In genomic region chrX:63959975-63960374, GRCh38 we compare ENCODE assay signal across 15 cellular contexts.
A peak's percentile ranks its signal among the peaks of the same experiment; 100 is the strongest.
DNase-seq lines count a peak whose midpoint lies in the region; ATAC-seq and TF ChIP-seq lines count a peak whose summit lies in the region.
"Had no signal": no experiment of that assay in that cellular context is flagged by ENCODE, and none has a peak within 500 bp of the region (broad histone marks: within the 10 kb centered on the region; RNA-seq: fewer than 3 reads in every experiment).

No MANE protein-coding gene starts in this region.

- no peaks in the 10 kb centered on the region for H4K20me1 ChIP-seq in GM23338 (replicated peaks; ENCODE audit: insufficient read depth)
- no peaks in the 10 kb centered on the region for H4K20me1 ChIP-seq in PC-9 (ENCODE audit: insufficient read depth)

- peak; percentile 48; the same call in 2 of the 3 replicates for ATAC-seq in GM23338
- ATAC-seq: A549, GM12878, K562 had no signal

- H3K36me3 ChIP-seq in GM23338 (ENCODE audit: insufficient read depth) (no peaks in the 10 kb centered on the region), NT2/D1 (ENCODE audit: insufficient read depth, insufficient read length, low read length) (no peaks in the 10 kb centered on the region), neuronal stem cell (replicated peaks in 1 of 2; ENCODE audit: control insufficient read depth in 2 of 2, insufficient read depth in 2 of 2, low read length in 2 of 2) (no peaks in the 10 kb centered on the region), PC-9 (ENCODE audit: low read depth) (no peaks in the 10 kb centered on the region)
- H3K36me3 ChIP-seq: BE2C had no signal

- H3K27ac ChIP-seq in GM23338 (ENCODE audit: low read depth) (no peak overlapping the region), neuronal stem cell (replicated peaks; ENCODE audit: low read length) (peak overlapping the region; percentile 75), PC-9 (no peak overlapping the region)
- H3K27ac ChIP-seq: A549, HL-60 had no signal

- H2AFZ ChIP-seq in GM23338 (no peak overlapping the region), neuronal stem cell (ENCODE audit: low read length) (no peak overlapping the region), PC-9 (no peak overlapping the region)

- H2BK15ac ChIP-seq in neuronal stem cell (ENCODE audit: low read length), result no peak overlapping the region

- POLR2A ChIA-PET in PC-9 (lab: Charles Lee; ENCODE audit: unreplicated experiment), result no interaction called here

- no peak overlapping the region for H2BK120ac ChIP-seq in neuronal stem cell (ENCODE audit: low read depth, low read length)

- no peak overlapping the region for H4K91ac ChIP-seq in neuronal stem cell (ENCODE audit: low read depth, low read length, poor library complexity)

- H2BK5ac ChIP-seq in neuronal stem cell (ENCODE audit: low read length), result no peak overlapping the region

- no peak overlapping the region for H3K4ac ChIP-seq in neuronal stem cell (ENCODE audit: low read length)

- intact Hi-C loops in PC-9 (cut with micrococcal nuclease; ENCODE audit: unreplicated experiment), result no loop called here

- no peak overlapping the region for H4K8ac ChIP-seq in neuronal stem cell (ENCODE audit: low read depth, low read length)

- BruUV-seq in PC-9 (replicated peaks; lab: Mats Ljungman, UMichigan), result no TSS peak

- no peak overlapping the region for H2AK5ac ChIP-seq in neuronal stem cell (ENCODE audit: low read depth, low read length)

- H3K23ac ChIP-seq in neuronal stem cell (ENCODE audit: low read depth, low read length, poor library complexity), result no peak overlapping the region

- H3K27me3 ChIP-seq in GM23338 (ENCODE audit: insufficient read depth) (no peaks in the 10 kb centered on the region), NT2/D1 (ENCODE audit: insufficient read depth, insufficient read length) (no peaks in the 10 kb centered on the region), neuronal stem cell (ENCODE audit: control insufficient read depth in 3 of 3, insufficient read depth in 3 of 3, low read depth in 1 of 3, low read length in 3 of 3) (no peaks in the 10 kb centered on the region), PC-9 (ENCODE audit: insufficient read depth, low read depth) (no peaks in the 10 kb centered on the region)
- H3K27me3 ChIP-seq: BE2C had no signal

- H3F3A ChIP-seq in GM23338 (replicated peaks; ENCODE audit: low read depth) (no peaks in the 10 kb centered on the region), PC-9 (ENCODE audit: insufficient read depth, low read depth) (no peaks in the 10 kb centered on the region)

- H3K4me1 Mint-ChIP-seq in GM23338, result peaks cover 13% of the 10 kb centered on the region
- peaks cover 18% of the 10 kb centered on the region for H3K4me1 Mint-ChIP-seq in endothelial cell (ENCODE audit: unreplicated experiment)

- H3K4me3 ChIP-seq in GM23338, result no peak overlapping the region
- H3K4me3 ChIP-seq in NT2/D1 (ENCODE audit: insufficient read length, low read depth), result no peak overlapping the region
- H3K4me3 ChIP-seq in neuronal stem cell (ENCODE audit: low read length in 2 of 2), result no peak overlapping the region
- H3K4me3 ChIP-seq in PC-9, result no peak overlapping the region
- H3K4me3 ChIP-seq: A549, GM12878, K562 had no signal

- H3K9me3 ChIP-seq in NT2/D1 (ENCODE audit: insufficient read depth, low read length), result 0 out of 2 replicates have a peak, but pooled peaks cover 7% of the 10 kb centered on the region
- no peaks in the 10 kb centered on the region for H3K9me3 ChIP-seq in neuronal stem cell (replicated peaks in 1 of 2; ENCODE audit: control insufficient read depth in 2 of 2, insufficient read depth in 1 of 2, low read depth in 1 of 2, low read length in 2 of 2)
- no peaks in the 10 kb centered on the region for H3K9me3 ChIP-seq in PC-9 (ENCODE audit: insufficient read depth, low read depth)
- H3K9me3 ChIP-seq: A549, BE2C had no signal

- H3K9me2 ChIP-seq in GM23338 (ENCODE audit: insufficient read depth) (no peaks in the 10 kb centered on the region), PC-9 (ENCODE audit: insufficient read depth) (no peaks in the 10 kb centered on the region)

- no peak overlapping the region for H3K9ac ChIP-seq in NT2/D1 (ENCODE audit: insufficient read length, low read depth)
- no peak overlapping the region for H3K9ac ChIP-seq in neuronal stem cell (ENCODE audit: low read depth, low read length, poor library complexity)

- H3K27me3 Mint-ChIP-seq in GM23338 (ENCODE audit: insufficient read depth, low read depth, poor library complexity), result peaks cover 3% of the 10 kb centered on the region
- H3K27me3 Mint-ChIP-seq in endothelial cell (ENCODE audit: unreplicated experiment), result no peaks in the 10 kb centered on the region

- no peaks in the 10 kb centered on the region for H3K79me1 ChIP-seq in neuronal stem cell (ENCODE audit: low read depth, low read length)

- no peaks in the 10 kb centered on the region for H3K4me1 ChIP-seq in GM23338 (ENCODE audit: insufficient read depth)
- no peaks in the 10 kb centered on the region for H3K4me1 ChIP-seq in NT2/D1 (ENCODE audit: insufficient read depth, insufficient read length)
- H3K4me1 ChIP-seq in neuronal stem cell (ENCODE audit: control insufficient read depth in 2 of 2, insufficient read depth in 1 of 2, low read depth in 1 of 2, low read length in 2 of 2), result peaks cover 0 to 7% of the 10 kb centered on the region in 2 donors
- H3K4me1 ChIP-seq in PC-9 (replicated peaks; ENCODE audit: insufficient read depth), result no peaks in the 10 kb centered on the region
- H3K4me1 ChIP-seq: A549, BE2C had no signal

- no peaks in the 10 kb centered on the region for H3K79me2 ChIP-seq in GM23338 (replicated peaks; ENCODE audit: insufficient read depth)
- no peaks in the 10 kb centered on the region for H3K79me2 ChIP-seq in PC-9 (ENCODE audit: low read depth)

- peaks cover 3% of the 10 kb centered on the region; the same call in 1 of the 3 replicates for H3K9me3 Mint-ChIP-seq in GM23338
- no peaks in the 10 kb centered on the region for H3K9me3 Mint-ChIP-seq in endothelial cell (ENCODE audit: unreplicated experiment)

- DNase-seq in GM23338 (ENCODE audit: low spot score), result peak; percentile 3
- DNase-seq in NT2/D1 (ENCODE audit: low read depth, low spot score), result peak; percentile 46
- DNase-seq in endothelial cell (ENCODE audit: low spot score), result no peak
- DNase-seq in neuronal stem cell (ENCODE audit: low spot score), result peak; percentile 6
- no peak for DNase-seq in PC-9
- no peak for DNase-seq in NCI-H146 treated with DMSO at 0.1 percent for 48 hours (lab: John Stamatoyannopoulos, UW; ENCODE audit: unreplicated experiment)
- no peak for DNase-seq in stimulated activated CD8-positive, alpha-beta memory T cell treated with anti-CD3 and anti-CD28 coated beads, Interleukin-4, amount 100 ng/mL, for 48 hours
- DNase-seq in activated CD4-positive, CD25-positive, alpha-beta regulatory T cell (lab: John Stamatoyannopoulos, UW), result no peak
- DNase-seq: BE2C, DMS53, H7 had no signal

- H3K14ac ChIP-seq in neuronal stem cell (ENCODE audit: low read length), result no peak overlapping the region

- H3K36me3 Mint-ChIP-seq in GM23338 (ENCODE audit: low read depth) (peaks cover 3% of the 10 kb centered on the region; the same call in 1 of the 3 replicates), endothelial cell (ENCODE audit: low read depth, unreplicated experiment) (no peaks in the 10 kb centered on the region)

- H3K27ac Mint-ChIP-seq in GM23338 (peak overlapping the region; percentile 58; the same call in 1 of the 2 replicates), endothelial cell (ENCODE audit: unreplicated experiment) (peak overlapping the region; percentile 61)

- H2BK12ac ChIP-seq in neuronal stem cell (ENCODE audit: low read length), result no peak overlapping the region

- H3K4me2 ChIP-seq in GM23338 (no peak overlapping the region), neuronal stem cell (ENCODE audit: insufficient read depth, low read length, poor library complexity, severe bottlenecking) (no peak overlapping the region), PC-9 (no peak overlapping the region)
- H3K4me2 ChIP-seq: A549 had no signal

- H3K4me3 Mint-ChIP-seq in GM23338, result no peak overlapping the region
- H3K4me3 Mint-ChIP-seq in endothelial cell (ENCODE audit: unreplicated experiment), result no peak overlapping the region

- CTCF ChIA-PET in PC-9 (lab: Charles Lee), result no interaction called here

- H3K18ac ChIP-seq in neuronal stem cell (ENCODE audit: low read length), result no peak overlapping the region

- TF ChIP-seq CTCF in GM23338 (conservative IDR thresholded peaks at IDR 0.05; ENCODE audit: low read depth in 2 of 2) (no peak), endothelial cell (IDR thresholded peaks at IDR 0.05; ENCODE audit: unreplicated experiment) (no peak), PC-9 (conservative IDR thresholded peaks at IDR 0.05) (no peak)

Comparison
In these comparisons a context has a peak if more than half of its experiments do, and no peak if none do; other contexts are left out.
1. DNase-seq: peak in GM23338 (single experiment), NT2/D1 (single experiment) and neuronal stem cell (single experiment); none in endothelial cell (single experiment), PC-9 (0 of 2), NCI-H146 treated with DMSO at 0.1 percent for 48 hours (single experiment), stimulated activated CD8-positive, alpha-beta memory T cell treated with anti-CD3 and anti-CD28 coated beads, Interleukin-4, amount 100 ng/mL, for 48 hours (single experiment) and activated CD4-positive, CD25-positive, alpha-beta regulatory T cell (0 of 4).